22 cellular contexts compared by ENCODE assay signal in the genomic region with DNA sequence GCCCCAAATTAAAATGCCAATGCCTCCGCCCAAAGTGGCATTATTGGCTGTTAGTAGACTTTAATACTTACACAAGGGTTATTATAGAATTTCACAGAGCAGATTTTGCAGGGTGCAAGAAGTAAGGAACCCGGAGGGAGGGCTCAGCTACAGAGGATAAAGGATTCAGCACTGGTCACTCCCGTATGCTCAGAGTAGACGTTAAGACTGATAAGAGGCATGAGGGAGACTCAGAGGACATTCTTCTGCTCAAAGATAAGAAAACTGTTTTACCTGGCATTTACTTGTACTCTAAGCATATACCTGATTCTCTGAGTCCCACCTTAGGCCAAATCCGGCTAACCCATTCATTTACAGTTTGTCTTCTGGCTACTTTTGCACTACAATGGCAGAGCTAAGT. TPM values are rescaled to one million over a fixed set of nuclear protein-coding genes. Genes with fewer than 3 reads are reported as not detected.
DNase-seq lines count a peak whose midpoint lies in the region; ATAC-seq, FAIRE-seq and TF ChIP-seq lines count a peak whose summit lies in the region.
"Had no signal": no experiment of that assay in that cellular context is flagged by ENCODE, and none has a peak within 500 bp of the region (broad histone marks: within the 10 kb centered on the region; RNA-seq: fewer than 3 reads in every experiment).

No MANE protein-coding gene starts in this region.

- no peak overlapping the region for H4K8ac ChIP-seq in trophoblast cell (ENCODE audit: low read depth, low read length)

- H2AFZ ChIP-seq in trophoblast cell (ENCODE audit: insufficient read depth, low read length, poor library complexity) = no peak overlapping the region

- 48% methylated on average over 5 of the region's 5 CpGs for WGBS in A549 (ENCODE audit: missing lambda C conversion rate)
- WGBS in endodermal cell (ENCODE audit: insufficient coverage in 1 of 2, insufficient read length in 1 of 2), 2 experiments = 72 to 75% methylated on average over 4 to 5 of the region's 5 CpGs
- no CpG with 5 or more reads among the region's 5 CpGs for WGBS in trophoblast cell (ENCODE audit: extremely low coverage, insufficient coverage, insufficient read length)

- H2AK5ac ChIP-seq in trophoblast cell (ENCODE audit: low read length) = no peak overlapping the region

- no peak for TF ChIP-seq CTCF in A549 (IDR thresholded peaks at IDR 0.05)
- TF ChIP-seq CTCF in endodermal cell (conservative IDR thresholded peaks at IDR 0.05) = no peak

- H3K4me3 Mint-ChIP-seq in endodermal cell = no peak overlapping the region
- H3K4me3 Mint-ChIP-seq: CD4-positive, alpha-beta memory T cell had no signal

- no peak for TF ChIP-seq EP300 in A549 (IDR thresholded peaks at IDR 0.05)

- H3K36me3 Mint-ChIP-seq in endodermal cell (ENCODE audit: low read depth) = no peaks in the 10 kb centered on the region
- H3K36me3 Mint-ChIP-seq: CD4-positive, alpha-beta memory T cell had no signal

- peaks cover 16% of the 10 kb centered on the region for H3K27me3 Mint-ChIP-seq in endodermal cell (ENCODE audit: insufficient read depth)

- no peak overlapping the region for H3K4ac ChIP-seq in trophoblast cell (ENCODE audit: low read depth, low read length)

- no peak overlapping the region for H3K14ac ChIP-seq in trophoblast cell (ENCODE audit: low read length)

- H3K27ac Mint-ChIP-seq in endodermal cell = peak overlapping the region; percentile 30
- H3K27ac Mint-ChIP-seq: CD4-positive, alpha-beta memory T cell had no signal

- no peak overlapping the region for H3K4me2 ChIP-seq in A549
- no peak overlapping the region for H3K4me2 ChIP-seq in trophoblast cell (ENCODE audit: low read length)

- no peak overlapping the region for H4K12ac ChIP-seq in trophoblast cell (ENCODE audit: low read depth, low read length)

- H3K9ac ChIP-seq in endodermal cell (ENCODE audit: extremely low read depth, low read length, poor library complexity, severe bottlenecking) (no peak overlapping the region), trophoblast cell (ENCODE audit: low read length) (no peak overlapping the region)

- H3K36me3 ChIP-seq in endodermal cell (ENCODE audit: control insufficient read depth, insufficient read depth, low read length) (no peaks in the 10 kb centered on the region), trophoblast cell (ENCODE audit: control insufficient read depth in 1 of 2, insufficient read depth in 2 of 2, low read length in 2 of 2) (no peaks in the 10 kb centered on the region), HAP-1 (replicated peaks) (no peaks in the 10 kb centered on the region)

- no peak overlapping the region for H3K18ac ChIP-seq in trophoblast cell (ENCODE audit: low read length)

- H3K79me1 ChIP-seq in trophoblast cell (ENCODE audit: low read length) = peaks cover 10% of the 10 kb centered on the region

- H3K4me3 ChIP-seq in A549 (no peak overlapping the region), endodermal cell (ENCODE audit: low read length) (no peak overlapping the region), trophoblast cell (ENCODE audit: low read depth, low read length) (no peak overlapping the region), HAP-1 (no peak overlapping the region)

- no peaks in the 10 kb centered on the region for H3K9me3 Mint-ChIP-seq in endodermal cell

- H3K27me3 ChIP-seq in endodermal cell (ENCODE audit: control insufficient read depth, insufficient read depth, low read length, poor library complexity, severe bottlenecking) (no peaks in the 10 kb centered on the region), trophoblast cell (ENCODE audit: insufficient read depth, low read length) (no peaks in the 10 kb centered on the region), HAP-1 (ENCODE audit: low read depth) (no peaks in the 10 kb centered on the region)

- no peak for DNase-seq in A549 (ENCODE audit: low read depth in 1 of 2, low spot score in 1 of 2)
- no peak for DNase-seq in endodermal cell
- peak; percentile 55 to 80 for DNase-seq in trophoblast cell
- no peak for DNase-seq in RKO (ENCODE audit: low spot score)
- no peak for DNase-seq in HAP-1 (ENCODE audit: low spot score in 2 of 2)
- DNase-seq in stimulated activated CD4-positive, alpha-beta T cell treated with anti-CD3 and anti-CD28 coated beads, Interleukin-12 subunit alpha, Interleukin-12 subunit beta, amount 100 ng/mL, for 4 hours = no peak
- DNase-seq: 8988T; C1 segment of cervical spinal cord; Calu3; CD4-positive, alpha-beta memory T cell; COR-L47; DMS53; DMS79 treated with DMSO at 0.1 percent for 48 hours; GF-D8; GOT3; HCEC 1CT had no signal

- H3K27ac ChIP-seq in A549 = no peak overlapping the region
- no peak overlapping the region for H3K27ac ChIP-seq in endodermal cell (ENCODE audit: low read depth, low read length)
- peak overlapping the region; percentile 46 for H3K27ac ChIP-seq in trophoblast cell (ENCODE audit: low read depth, low read length)

- in situ Hi-C loops in HAP-1 (cut with MboI; ENCODE audit: low sequenced_read_pairs) = no loop called here

- H2BK120ac ChIP-seq in trophoblast cell (ENCODE audit: insufficient read depth, low read length, poor library complexity) = peak overlapping the region; percentile 55

- H3K9me3 ChIP-seq in A549 (no peaks in the 10 kb centered on the region), endodermal cell (ENCODE audit: control insufficient read depth, low read length) (no peaks in the 10 kb centered on the region), trophoblast cell (ENCODE audit: insufficient read depth, low read depth, low read length) (no peaks in the 10 kb centered on the region), HAP-1 (no peaks in the 10 kb centered on the region)

- H3K79me2 ChIP-seq in trophoblast cell (ENCODE audit: control insufficient read depth, insufficient read depth, low read length, poor library complexity) = no peaks in the 10 kb centered on the region

- CTCF ChIA-PET in A549 (lab: Yijun Ruan, JAX) = no interaction called here

- FAIRE-seq in A549 (lab: Jason Lieb, UNC) = peak; percentile 46
- FAIRE-seq: GM12891, GM18507, H54 had no signal

- no peaks in the 10 kb centered on the region for H3K4me1 ChIP-seq in A549
- peaks cover 10% of the 10 kb centered on the region for H3K4me1 ChIP-seq in endodermal cell (ENCODE audit: control insufficient read depth, insufficient read depth, low read length)
- peaks cover 9 to 16% of the 10 kb centered on the region in 2 experiments for H3K4me1 ChIP-seq in trophoblast cell (ENCODE audit: control insufficient read depth in 1 of 2, insufficient read depth in 2 of 2, low read length in 2 of 2)
- H3K4me1 ChIP-seq in HAP-1 = no peaks in the 10 kb centered on the region

- TF ChIP-seq RAD21 in A549 (conservative IDR thresholded peaks at IDR 0.05 in 1 of 2, IDR thresholded peaks at IDR 0.05 in 1 of 2) = no peak

- H3K4me1 Mint-ChIP-seq in endodermal cell = peaks cover 19% of the 10 kb centered on the region
- H3K4me1 Mint-ChIP-seq: CD4-positive, alpha-beta memory T cell had no signal

- no peak for TF ChIP-seq POLR2A in A549 (IDR thresholded peaks at IDR 0.05; ENCODE audit: low read length)

- H2BK5ac ChIP-seq in trophoblast cell (ENCODE audit: low read depth, low read length, poor library complexity) = no peak overlapping the region

- no peak overlapping the region for H3K23ac ChIP-seq in trophoblast cell (ENCODE audit: low read length)

- no peak overlapping the region for H4K91ac ChIP-seq in trophoblast cell (ENCODE audit: low read depth, low read length)

- H2BK12ac ChIP-seq in trophoblast cell (ENCODE audit: low read length) = no peak overlapping the region

- POLR2A ChIA-PET in A549 (lab: Yijun Ruan, JAX) = no interaction called here

- ATAC-seq in A549 = no peak

TF ChIP-seq in A549, 52 proteins besides CTCF, POLR2A, EP300 and RAD21 (continues in another document):
- TF ChIP-seq EHMT2 (IDR thresholded peaks at IDR 0.05; ENCODE audit: low read depth) = no peak
- no peak for TF ChIP-seq GATA3 (IDR thresholded peaks at IDR 0.05; ENCODE audit: borderline replicate concordance)
- no peak for TF ChIP-seq ZC3H11A (IDR thresholded peaks at IDR 0.05)
- TF ChIP-seq ZFP36 (IDR thresholded peaks at IDR 0.05; ENCODE audit: borderline replicate concordance, partially characterized antibody) = no peak
- no peak for TF ChIP-seq RCOR1 (IDR thresholded peaks at IDR 0.05; ENCODE audit: low read depth, low read length)
- TF ChIP-seq MAZ (IDR thresholded peaks at IDR 0.05; ENCODE audit: borderline replicate concordance, low read depth, low read length) = no peak
- no peak for TF ChIP-seq TP53 (CRISPR knock-in tag; IDR thresholded peaks at IDR 0.05)
- no peak for TF ChIP-seq CEBPB (IDR thresholded peaks at IDR 0.05)

RNA-seq across cellular contexts. Expression of a gene that starts 36.5 kb away (rescaled TPM):
- 0.19 TPM in 1 of 2 replicates, not detected in the other for polyA plus RNA-seq in A549 (2011; rRNA removed)
- polyA plus RNA-seq in A549 (2012; cell fraction: cytosol; rRNA removed) = 0.09 and 0.11 TPM in 2 replicates
- polyA plus RNA-seq in A549 (2012; cell fraction: nucleus; rRNA removed) = 0.06 TPM in 1 of 2 replicates, not detected in the other
- 0.07 to 0.16 TPM in 2 of 3 replicates, not detected in the other for polyA plus RNA-seq in A549 (2017; fragmentation: RNase III; extraction: RNeasy Plus Mini Kit Qiagen cat#74134 plus additional on column Dnase treatment)
- polyA minus RNA-seq in A549 (2011; rRNA and poly(A)+ RNA removed) = 0.29 TPM in 1 of 2 replicates, not detected in the other
- 10 to 100 TPM; 15.3 to 17.0 TPM for total RNA-seq in endodermal cell
- polyA plus RNA-seq in endodermal cell (2013, experiment 1 of 2) = 0.96 TPM
- 1.2 TPM for polyA plus RNA-seq in endodermal cell (2013, experiment 2 of 2)
- polyA plus RNA-seq in trophoblast cell (2013) = 6.9 and 7.6 TPM in 2 replicates
- total RNA-seq: A673; CD4-positive, alpha-beta memory T cell; G401 had no signal
- polyA plus RNA-seq: BJ; CD4-positive, alpha-beta memory T cell had no signal

RNA-seq across cellular contexts. Expression of a gene that starts 43.5 kb away (rescaled TPM):
- polyA plus RNA-seq in A549 (2011; rRNA removed) = 15.7 and 18.8 TPM in 2 replicates
- 5.2 and 5.4 TPM in 2 replicates for polyA plus RNA-seq in A549 (2012; cell fraction: cytosol; rRNA removed)
- polyA plus RNA-seq in A549 (2012; cell fraction: nucleus; rRNA removed) = 2.5 and 4.4 TPM in 2 replicates
- 10.7 to 12.6 TPM (median 12.1 TPM) in 3 replicates for polyA plus RNA-seq in A549 (2017; fragmentation: RNase III; extraction: RNeasy Plus Mini Kit Qiagen cat#74134 plus additional on column Dnase treatment)
- 20.5 and 21.2 TPM in 2 replicates for polyA minus RNA-seq in A549 (2011; rRNA and poly(A)+ RNA removed)
- total RNA-seq in endodermal cell = 10 to 100 TPM; 35.2 to 51.0 TPM
- 19.6 TPM for polyA plus RNA-seq in endodermal cell (2013, experiment 1 of 2)
- polyA plus RNA-seq in endodermal cell (2013, experiment 2 of 2) = 17.6 TPM
- polyA plus RNA-seq in trophoblast cell (2013) = 16.9 and 17.9 TPM in 2 replicates

RNA-seq across cellular contexts. Expression of a gene that starts 43.5 kb away (rescaled TPM):
- polyA plus RNA-seq in A549 (2011; rRNA removed) (22.6 and 32.3 TPM in 2 replicates), A549 (2017; fragmentation: RNase III; extraction: RNeasy Plus Mini Kit Qiagen cat#74134 plus additional on column Dnase treatment) (21.9 to 25.0 TPM (median 23.5 TPM) in 3 replicates)
- 12.0 and 17.1 TPM in 2 replicates for polyA plus RNA-seq in A549 (2012; cell fraction: cytosol; rRNA removed)
- polyA plus RNA-seq in A549 (2012; cell fraction: nucleus; rRNA removed) = 2.8 and 5.1 TPM in 2 replicates
- polyA minus RNA-seq in A549 (2011; rRNA and poly(A)+ RNA removed) = 2.4 TPM in 2 replicates
- total RNA-seq in endodermal cell = 10 to 100 TPM; 34.2 to 44.4 TPM
- 17.3 TPM for polyA plus RNA-seq in endodermal cell (2013, experiment 1 of 2)
- polyA plus RNA-seq in endodermal cell (2013, experiment 2 of 2) = 19.8 TPM
- polyA plus RNA-seq in trophoblast cell (2013) = 12.2 and 12.9 TPM in 2 replicates

Comparison
In these comparisons a context has a peak if more than half of its experiments do, and no peak if none do; other contexts are left out.
1. DNase-seq: peak in trophoblast cell (2 of 2); none in A549 (0 of 2), endodermal cell (single experiment), RKO (single experiment), HAP-1 (0 of 2) and stimulated activated CD4-positive, alpha-beta T cell treated with anti-CD3 and anti-CD28 coated beads, Interleukin-12 subunit alpha, Interleukin-12 subunit beta, amount 100 ng/mL, for 4 hours (single experiment).